In the genomic region with DNA sequence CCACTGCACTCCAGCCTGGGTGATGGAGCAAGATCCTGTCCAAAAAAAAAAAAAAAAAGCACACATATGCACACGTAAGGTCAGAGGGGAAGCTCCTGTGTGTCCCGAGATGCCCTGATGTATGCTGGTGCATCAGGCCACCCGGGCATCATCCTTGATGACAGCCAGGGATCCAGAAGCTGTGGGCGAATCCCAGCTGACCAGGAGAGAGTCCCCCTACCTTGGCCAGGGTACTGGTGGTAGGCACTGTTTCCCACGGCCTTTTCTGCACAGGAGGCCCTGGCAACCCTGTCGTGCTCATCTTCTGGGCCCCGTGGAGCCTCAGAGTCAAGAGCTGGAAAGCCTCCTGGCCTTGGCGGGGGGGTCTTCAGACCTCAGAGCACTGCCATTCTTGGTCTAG, we compare ENCODE assay signal across 23 cellular contexts. TPM values are rescaled to one million over a fixed set of nuclear protein-coding genes. Genes with fewer than 3 reads are reported as not detected.
DNase-seq lines count a peak whose midpoint lies in the region; ATAC-seq, FAIRE-seq and TF ChIP-seq lines count a peak whose summit lies in the region.
"Had no signal": no experiment of that assay in that cellular context is flagged by ENCODE, and none has a peak within 500 bp of the region (broad histone marks: within the 10 kb centered on the region; RNA-seq: fewer than 3 reads in every experiment).

No MANE protein-coding gene starts in this region.

- dilution Hi-C loops in endothelial cell of umbilical vein (cut with MboI; ENCODE audit: extremely low pct_ligation_motif_present, low sequenced_read_pairs), result no loop called here

- no peaks in the 10 kb centered on the region for H3K79me2 ChIP-seq in endothelial cell of umbilical vein (ENCODE audit: control insufficient read depth, insufficient read depth, low read length)

- H3K9ac ChIP-seq in endothelial cell of umbilical vein (replicated peaks; ENCODE audit: extremely low read depth, insufficient read depth, low read length), result no peak overlapping the region

- CTCF ChIA-PET in RWPE1 (lab: Yijun Ruan, JAX), result interaction anchor here (1.2 kb wide), 1 partner anchor 131 kb away, joined by 3 read pairs; no protein-coding TSS in a partner anchor
- CTCF ChIA-PET in endothelial cell of umbilical vein (lab: Charles Lee), result no interaction called here

- peaks cover 7 to 34% of the 10 kb centered on the region in 2 experiments for H3K36me3 ChIP-seq in endothelial cell of umbilical vein (ENCODE audit: control insufficient read depth in 2 of 2, extremely low read depth in 1 of 2, insufficient read depth in 2 of 2, low read length in 2 of 2)
- H3K36me3 ChIP-seq in right lobe of liver, result peaks cover 3 to 43% (median 20%) of the 10 kb centered on the region in 4 donors
- H3K36me3 ChIP-seq in WERI-Rb-1, result peaks cover 39% of the 10 kb centered on the region

- intact Hi-C loops in endothelial cell of umbilical vein (cut with micrococcal nuclease) (no loop called here), right lobe of liver (cut with DNase I) (no loop called here), Right ventricle myocardium inferior (cut with DNase I) (no loop called here)

- no TSS peak for BruUV-seq in endothelial cell of umbilical vein (replicated peaks; lab: Mats Ljungman, UMichigan)

- no peak overlapping the region for H3K4me2 ChIP-seq in endothelial cell of umbilical vein (ENCODE audit: insufficient read depth, low read length)
- H3K4me2 ChIP-seq: GM23338 had no signal

- POLR2A ChIA-PET in RWPE1 (lab: Yijun Ruan, JAX; ENCODE audit: low non-redundant PET) (no interaction called here), endothelial cell of umbilical vein (lab: Charles Lee) (no interaction called here)

- DNase-seq in RWPE1 (ENCODE audit: low spot score), result no peak
- no peak for DNase-seq in endothelial cell of umbilical vein (ENCODE audit: low read depth, low spot score)
- no peak for DNase-seq in right lobe of liver
- DNase-seq in Right ventricle myocardium inferior (ENCODE audit: missing footprints), result no peak
- DNase-seq in activated effector memory CD4-positive, alpha-beta T cell treated with anti-CD3 and anti-CD28 coated beads, Interleukin-2, amount 50 U/mL, for 16 hours, result no peak
- DNase-seq in WERI-Rb-1, result no peak
- DNase-seq: ACHN; BE2C; C1 segment of cervical spinal cord; CD4-positive, CD25-positive, alpha-beta regulatory T cell; CD8-positive, alpha-beta memory T cell; COR-L47; DMS 273 treated with DMSO at 0.1 percent for 48 hours; DMS53; DND-41; EL; HCEC 1CT had no signal

- peak overlapping the region; percentile 58 for H3K27ac ChIP-seq in RWPE1
- no peak overlapping the region for H3K27ac ChIP-seq in endothelial cell of umbilical vein (ENCODE audit: insufficient read depth, low read depth, low read length)
- no peak overlapping the region for H3K27ac ChIP-seq in right lobe of liver
- H3K27ac ChIP-seq in WERI-Rb-1, result no peak overlapping the region

- H3K4me3 ChIP-seq in endothelial cell of umbilical vein (replicated peaks in 1 of 3; ENCODE audit: insufficient read depth in 1 of 3, low read depth in 1 of 3, low read length in 3 of 3) (no peak overlapping the region), right lobe of liver (no peak overlapping the region), WERI-Rb-1 (ENCODE audit: low read depth, low read length) (no peak overlapping the region)
- H3K4me3 ChIP-seq: GM23338 had no signal

- H3K9me1 ChIP-seq in endothelial cell of umbilical vein (replicated peaks; ENCODE audit: control insufficient read depth, extremely low read depth, insufficient read depth, low read length), result no peaks in the 10 kb centered on the region

- no peaks in the 10 kb centered on the region for H4K20me1 ChIP-seq in endothelial cell of umbilical vein (replicated peaks; ENCODE audit: control insufficient read depth, extremely low read depth, insufficient read depth, low read length)

- no peak overlapping the region for H2AFZ ChIP-seq in endothelial cell of umbilical vein (ENCODE audit: low read depth, low read length)
- H2AFZ ChIP-seq: GM23338 had no signal

- TF ChIP-seq POLR2A in endothelial cell of umbilical vein (IDR thresholded peaks at IDR 0.05; ENCODE audit: low read depth, low read length), result peak; percentile 73
- TF ChIP-seq POLR2A in right lobe of liver (IDR thresholded peaks at IDR 0.05), result no peak

- FAIRE-seq in endothelial cell of umbilical vein (lab: Jason Lieb, UNC), result no peak
- FAIRE-seq: A204.1, GM12892, GM18507, H54 had no signal

- H3K9me3 ChIP-seq in endothelial cell of umbilical vein (replicated peaks; ENCODE audit: control insufficient read depth, insufficient read depth, low read length) (no peaks in the 10 kb centered on the region), right lobe of liver (no peaks in the 10 kb centered on the region), WERI-Rb-1 (ENCODE audit: severe bottlenecking) (no peaks in the 10 kb centered on the region)
- H3K9me3 ChIP-seq: BE2C had no signal

- H3K4me1 ChIP-seq in endothelial cell of umbilical vein (ENCODE audit: control insufficient read depth, extremely low read depth, insufficient read depth, low read length) (no peaks in the 10 kb centered on the region), right lobe of liver (peaks cover 0 to 26% (median 13%) of the 10 kb centered on the region in 4 donors)
- H3K4me1 ChIP-seq: BE2C had no signal

- TF ChIP-seq CTCF in RWPE1 (conservative IDR thresholded peaks at IDR 0.05; ENCODE audit: low read depth) (no peak), endothelial cell of umbilical vein (IDR thresholded peaks at IDR 0.05; ENCODE audit: extremely low read depth in 1 of 2, insufficient read depth in 1 of 2, low read depth in 1 of 2, low read length in 2 of 2) (no peak), right lobe of liver (IDR thresholded peaks at IDR 0.05) (no peak), WERI-Rb-1 (IDR thresholded peaks at IDR 0.05; ENCODE audit: low read depth, low read length) (no peak)

- ATAC-seq in right lobe of liver (peak; percentile 1 to 17 (median 4)), Right ventricle myocardium inferior (no peak), HG02885 (IDR thresholded peaks at IDR 0.05; ENCODE audit: poor library complexity, unreplicated experiment) (no peak)
- ATAC-seq: GM23338 had no signal

- WGBS in right lobe of liver (ENCODE audit: insufficient coverage, low coverage, low lambda C conversion rate, missing lambda C conversion rate), result 0% methylated on average over 1 of the region's 8 CpGs

- H3K27me3 ChIP-seq in endothelial cell of umbilical vein (ENCODE audit: control insufficient read depth in 2 of 2, insufficient read depth in 2 of 2, low read length in 2 of 2), result no peaks in the 10 kb centered on the region
- no peaks in the 10 kb centered on the region for H3K27me3 ChIP-seq in right lobe of liver
- H3K27me3 ChIP-seq in WERI-Rb-1 (ENCODE audit: insufficient read depth, low read depth, severe bottlenecking), result no peaks in the 10 kb centered on the region
- H3K27me3 ChIP-seq: BE2C had no signal

TF ChIP-seq in endothelial cell of umbilical vein, 7 proteins besides CTCF, POLR2A, EP300 and RAD21:
- TF ChIP-seq MYC (IDR thresholded peaks at IDR 0.05; ENCODE audit: low read depth, low read length) (no peak), POLR2AphosphoS5 (IDR thresholded peaks at IDR 0.05; ENCODE audit: insufficient read depth, low read depth, low read length) (peak; percentile 55), GATA2 (IDR thresholded peaks at IDR 0.05; ENCODE audit: insufficient read depth, insufficient read length, low read depth, low read length) (no peak), FOS (IDR thresholded peaks at IDR 0.05; ENCODE audit: borderline replicate concordance, insufficient read depth, low read length) (no peak)
- TF ChIP-seq, protein P1, sequence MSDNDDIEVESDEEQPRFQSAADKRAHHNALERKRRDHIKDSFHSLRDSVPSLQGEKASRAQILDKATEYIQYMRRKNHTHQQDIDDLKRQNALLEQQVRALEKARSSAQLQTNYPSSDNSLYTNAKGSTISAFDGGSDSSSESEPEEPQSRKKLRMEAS (IDR thresholded peaks at IDR 0.05; ENCODE audit: insufficient read depth, insufficient read length), result no peak

RNA-seq across cellular contexts. Expression of a gene that starts 14.0 kb away (rescaled TPM):
- total RNA-seq in endothelial cell of umbilical vein (187 and 191 TPM in 2 replicates), right lobe of liver (10 to 100 TPM; 58.2 to 98.7 (median 72.2) TPM), Right ventricle myocardium inferior (29.8 TPM)
- polyA plus RNA-seq in endothelial cell of umbilical vein, result 337 and 358 TPM in 2 replicates
- polyA plus RNA-seq in endothelial cell of umbilical vein (2011; cell fraction: cytosol; rRNA removed), result 276 and 354 TPM in 2 replicates
- 112 and 113 TPM in 2 replicates for polyA plus RNA-seq in endothelial cell of umbilical vein (2011; cell fraction: nucleus; rRNA removed)
- 316 and 352 TPM in 2 replicates for polyA plus RNA-seq in endothelial cell of umbilical vein (2012)
- 78.9 and 81.8 TPM in 2 replicates for polyA minus RNA-seq in endothelial cell of umbilical vein
- 54.6 TPM for polyA minus RNA-seq in endothelial cell of umbilical vein (2011; cell fraction: cytosol; rRNA and poly(A)+ RNA removed)
- 20.1 and 38.7 TPM in 2 replicates for polyA minus RNA-seq in endothelial cell of umbilical vein (2011; cell fraction: nucleus; rRNA and poly(A)+ RNA removed)

RNA-seq across cellular contexts. Expression of a gene that starts 16.8 kb away (rescaled TPM):
- total RNA-seq in endothelial cell of umbilical vein (53.7 and 56.1 TPM in 2 replicates), right lobe of liver (10 to 100 TPM; 16.6 to 26.4 (median 22.8) TPM), Right ventricle myocardium inferior (4.4 TPM)
- 40.0 and 44.8 TPM in 2 replicates for polyA plus RNA-seq in endothelial cell of umbilical vein
- 33.4 and 37.4 TPM in 2 replicates for polyA plus RNA-seq in endothelial cell of umbilical vein (2011; cell fraction: cytosol; rRNA removed)
- 19.3 and 19.4 TPM in 2 replicates for polyA plus RNA-seq in endothelial cell of umbilical vein (2011; cell fraction: nucleus; rRNA removed)
- polyA plus RNA-seq in endothelial cell of umbilical vein (2012), result 21.5 and 29.8 TPM in 2 replicates
- polyA minus RNA-seq in endothelial cell of umbilical vein, result 32.6 and 35.4 TPM in 2 replicates
- polyA minus RNA-seq in endothelial cell of umbilical vein (2011; cell fraction: cytosol; rRNA and poly(A)+ RNA removed), result 1.2 TPM
- polyA minus RNA-seq in endothelial cell of umbilical vein (2011; cell fraction: nucleus; rRNA and poly(A)+ RNA removed), result 15.8 and 24.1 TPM in 2 replicates

Comparison
In these comparisons a context has a peak if more than half of its experiments do, and no peak if none do; other contexts are left out.
1. ATAC-seq: peak in right lobe of liver (4 of 4); none in Right ventricle myocardium inferior (single experiment) and HG02885 (single experiment).